23 cellular contexts compared by ENCODE assay signal in the genomic region with DNA sequence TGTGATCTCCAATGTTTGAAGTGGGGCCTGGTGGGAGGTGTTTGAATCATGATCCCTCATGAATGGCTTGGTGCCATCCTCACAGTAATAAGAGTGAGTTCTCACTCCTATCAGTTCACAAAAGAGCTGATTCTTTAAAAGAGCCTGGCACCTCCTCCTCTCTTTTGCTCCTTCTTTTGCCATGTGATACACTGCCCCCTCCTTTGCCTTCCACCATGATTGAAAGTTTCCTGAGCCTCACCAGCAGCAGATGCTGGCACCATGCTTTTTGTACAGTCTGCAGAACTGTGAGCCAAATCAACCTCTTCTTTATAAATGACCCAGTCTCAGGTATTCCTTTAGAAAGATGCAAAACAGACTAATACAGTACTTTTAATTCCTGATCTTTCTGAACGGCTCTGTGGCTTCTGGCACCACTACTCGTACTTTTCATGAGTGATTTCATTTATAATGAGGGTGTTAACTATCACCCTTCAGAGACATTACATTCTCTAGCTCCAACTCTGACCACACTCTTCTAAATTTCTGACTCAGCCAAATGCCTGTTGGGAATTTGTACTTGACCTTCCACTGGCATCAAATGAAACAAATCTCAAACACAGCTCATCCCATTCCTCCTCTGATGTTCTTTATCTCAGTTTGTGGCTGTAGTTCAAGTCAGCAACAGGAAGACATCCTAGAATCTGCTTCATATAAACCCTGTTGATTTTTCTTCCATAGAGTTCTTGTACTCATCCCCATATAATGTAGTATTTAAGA. TPM values are rescaled to one million over a fixed set of nuclear protein-coding genes. Genes with fewer than 3 reads are reported as not detected.
DNase-seq lines count a peak whose midpoint lies in the region; ATAC-seq and TF ChIP-seq lines count a peak whose summit lies in the region.
"Had no signal": no experiment of that assay in that cellular context is flagged by ENCODE, and none has a peak within 500 bp of the region (broad histone marks: within the 10 kb centered on the region; RNA-seq: fewer than 3 reads in every experiment).

No MANE protein-coding gene starts in this region.

- no peaks in the 10 kb centered on the region for H3K27me3 ChIP-seq in BJ (ENCODE audit: control insufficient read depth, insufficient read depth, low read length)
- H3K27me3 ChIP-seq in IMR-90 (ENCODE audit: control insufficient read depth, insufficient read depth, low read length), result no peaks in the 10 kb centered on the region
- no peaks in the 10 kb centered on the region for H3K27me3 ChIP-seq in osteoblast (ENCODE audit: insufficient read depth, low read length)
- no peaks in the 10 kb centered on the region for H3K27me3 ChIP-seq in spleen (replicated peaks in 1 of 7)
- H3K27me3 ChIP-seq: esophagus muscularis mucosa, uterus had no signal

- ATAC-seq in IMR-90 (ENCODE audit: low read depth), result peak; percentile 8
- ATAC-seq: CD8-positive, alpha-beta T cell; stimulated activated naive B cell treated with anti-CD40 and anti-IgM and Interleukin-4, amounts not matched to agents 10 μg/mL and 1 μg/mL and 100 μg/mL, for 72 hours had no signal

- no peak overlapping the region for H4K5ac ChIP-seq in IMR-90 (ENCODE audit: low read depth, low read length)

- no peak for TF ChIP-seq CTCF in BJ (IDR thresholded peaks at IDR 0.05; ENCODE audit: insufficient read depth, low read depth, low read length)
- TF ChIP-seq CTCF in IMR-90 (conservative IDR thresholded peaks at IDR 0.05; ENCODE audit: low read depth, low read length), result no peak
- no peak for TF ChIP-seq CTCF in osteoblast (IDR thresholded peaks at IDR 0.05; ENCODE audit: extremely low read depth, low read depth, low read length)
- no peak for TF ChIP-seq CTCF in spleen (IDR thresholded peaks at IDR 0.05 in 8 of 11, conservative IDR thresholded peaks at IDR 0.05 in 3 of 11)
- no peak for TF ChIP-seq CTCF in progenitor cell of endocrine pancreas (IDR thresholded peaks at IDR 0.05; ENCODE audit: unreplicated experiment)

- H3K4me3 ChIP-seq in BJ (ENCODE audit: low read depth, low read length) (no peak overlapping the region), IMR-90 (ENCODE audit: insufficient read depth, low read depth, low read length) (no peak overlapping the region), osteoblast (ENCODE audit: insufficient read depth, low read length) (no peak overlapping the region), spleen (no peak overlapping the region)
- H3K4me3 ChIP-seq: esophagus muscularis mucosa, uterus had no signal

- no peak overlapping the region for H2AK9ac ChIP-seq in IMR-90 (replicated peaks; ENCODE audit: low read depth, low read length, poor library complexity)

- H3K4me3 Mint-ChIP-seq in progenitor cell of endocrine pancreas (ENCODE audit: low read depth), result no peak overlapping the region
- H3K4me3 Mint-ChIP-seq: activated CD4-positive, alpha-beta memory T cell treated with anti-CD3 and anti-CD28 coated beads, Interleukin-2, amount 10 ng/mL, durations not matched to agents 7 days and 5 days; activated T-helper 1 cell treated with anti-CD3 and anti-CD28 coated beads, Interleukin-12 subunit alpha, Interleukin-12 subunit beta, Interleukin-2, Interleukin-4 antibody, amounts not matched to agents 30 ng/mL and 10 ng/mL and 1 ng/mL, durations not matched to agents 14 hours and 24 hours and 36 hours; CD8-positive, alpha-beta T cell; IgD-negative memory B cell; neural crest cell; stimulated activated naive B cell treated with anti-CD40 and anti-IgM and Interleukin-4, amounts not matched to agents 10 μg/mL and 1 μg/mL and 100 μg/mL, for 72 hours had no signal

- H4K8ac ChIP-seq in IMR-90 (ENCODE audit: low read depth in 2 of 2, low read length in 2 of 2), result no peak overlapping the region

- no peak overlapping the region for H2BK15ac ChIP-seq in IMR-90 (ENCODE audit: low read depth, low read length)

- H3K36me3 ChIP-seq in BJ (ENCODE audit: control insufficient read depth, insufficient read depth, low read length) (peaks cover 2% of the 10 kb centered on the region; the same call in 1 of the 2 replicates), IMR-90 (ENCODE audit: control insufficient read depth, insufficient read depth, low read length) (peaks cover 5% of the 10 kb centered on the region; the same call in 1 of the 2 replicates), osteoblast (ENCODE audit: insufficient read depth, low read length) (peaks cover 19% of the 10 kb centered on the region), spleen (peaks cover 0 to 47% (median 18%) of the 10 kb centered on the region in 6 donors)
- H3K36me3 ChIP-seq: uterus had no signal

- dilution Hi-C loops in IMR-90 (cut with HindIII; ENCODE audit: low sequenced_read_pairs, unreplicated experiment), result no loop called here

- H2AFZ ChIP-seq in IMR-90 (replicated peaks; ENCODE audit: low read length, poor library complexity), result no peak overlapping the region
- H2AFZ ChIP-seq in osteoblast (ENCODE audit: low read length), result no peak overlapping the region

- no peak overlapping the region for H3K27ac Mint-ChIP-seq in progenitor cell of endocrine pancreas
- H3K27ac Mint-ChIP-seq: activated CD4-positive, alpha-beta memory T cell treated with anti-CD3 and anti-CD28 coated beads, Interleukin-2, amount 10 ng/mL, durations not matched to agents 7 days and 5 days; activated T-helper 1 cell treated with anti-CD3 and anti-CD28 coated beads, Interleukin-12 subunit alpha, Interleukin-12 subunit beta, Interleukin-2, Interleukin-4 antibody, amounts not matched to agents 30 ng/mL and 10 ng/mL and 1 ng/mL, durations not matched to agents 14 hours and 24 hours and 36 hours; CD8-positive, alpha-beta T cell; stimulated activated naive B cell treated with anti-CD40 and anti-IgM and Interleukin-4, amounts not matched to agents 10 μg/mL and 1 μg/mL and 100 μg/mL, for 72 hours had no signal

- H3K79me1 ChIP-seq in IMR-90 (ENCODE audit: low read depth in 1 of 2, low read length in 2 of 2), result peaks cover 15 to 23% of the 10 kb centered on the region in 2 experiments

- no peak for TF ChIP-seq RAD21 in IMR-90 (IDR thresholded peaks at IDR 0.05; ENCODE audit: low read length)

- no TSS peak for BruUV-seq in IMR-90 (replicated peaks; lab: Mats Ljungman, UMichigan)

- H3K23ac ChIP-seq in IMR-90 (ENCODE audit: low read depth, low read length), result no peak overlapping the region

- TF ChIP-seq POLR2A in IMR-90 (IDR thresholded peaks at IDR 0.05; ENCODE audit: low read depth, low read length) (no peak), spleen (IDR thresholded peaks at IDR 0.05) (no peak)

- H3K4me2 ChIP-seq in IMR-90 (ENCODE audit: low read depth, low read length) (peak overlapping the region; percentile 10; the same call in 1 of the 2 replicates), osteoblast (ENCODE audit: insufficient read depth, low read length) (peak overlapping the region; percentile 17)

- no peak overlapping the region for H3K56ac ChIP-seq in IMR-90 (ENCODE audit: extremely low read depth, insufficient read depth, low read length)

- H3K9me3 ChIP-seq in IMR-90 (ENCODE audit: control insufficient read depth, insufficient read depth, low read length) (no peaks in the 10 kb centered on the region), osteoblast (ENCODE audit: low read depth, low read length) (no peaks in the 10 kb centered on the region), spleen (no peaks in the 10 kb centered on the region)
- H3K9me3 ChIP-seq: esophagus muscularis mucosa, uterus had no signal

- H2AK5ac ChIP-seq in IMR-90 (ENCODE audit: low read depth, low read length), result no peak overlapping the region

- H3K36me3 Mint-ChIP-seq in progenitor cell of endocrine pancreas (ENCODE audit: insufficient read depth), result peaks cover 18% of the 10 kb centered on the region

- in situ Hi-C loops in IMR-90 (cut with MboI; ENCODE audit: low sequenced_read_pairs), result no loop called here

- no CpG with 5 or more reads among the region's 2 CpGs for WGBS in IMR-90 (ENCODE audit: extremely low coverage in 2 of 2, insufficient read length in 1 of 2), 2 experiments
- 75 to 86% (median 75%) methylated on average over 2 of the region's 2 CpGs for WGBS in spleen, 5 donors

- H4K20me1 ChIP-seq in IMR-90 (ENCODE audit: insufficient read depth, low read length), result peaks cover 6% of the 10 kb centered on the region; the same call in 1 of the 2 replicates
- H4K20me1 ChIP-seq in osteoblast (ENCODE audit: insufficient read depth, low read length), result peaks cover 3% of the 10 kb centered on the region

- H4K91ac ChIP-seq in IMR-90 (ENCODE audit: insufficient read depth, low read depth, low read length), result no peak overlapping the region

- H3K4me1 Mint-ChIP-seq in progenitor cell of endocrine pancreas (ENCODE audit: low read depth), result peaks cover 10% of the 10 kb centered on the region

- CTCF ChIA-PET in BJ (lab: Yijun Ruan, JAX), result no interaction called here
- CTCF ChIA-PET in IMR-90 (lab: Yijun Ruan, JAX), result no interaction called here

- peaks cover 32% of the 10 kb centered on the region for H3K79me2 ChIP-seq in osteoblast (ENCODE audit: insufficient read depth, low read length)

- H3K27me3 Mint-ChIP-seq in progenitor cell of endocrine pancreas, result peaks cover 6% of the 10 kb centered on the region
- H3K27me3 Mint-ChIP-seq: activated CD4-positive, alpha-beta memory T cell treated with anti-CD3 and anti-CD28 coated beads, Interleukin-2, amount 10 ng/mL, durations not matched to agents 7 days and 5 days; IgD-negative memory B cell; stimulated activated naive B cell treated with anti-CD40 and anti-IgM and Interleukin-4, amounts not matched to agents 10 μg/mL and 1 μg/mL and 100 μg/mL, for 72 hours had no signal

- peaks cover 5% of the 10 kb centered on the region; the same call in 1 of the 2 replicates for H3K4me1 ChIP-seq in IMR-90 (ENCODE audit: control insufficient read depth, insufficient read depth, low read length)
- peaks cover 30% of the 10 kb centered on the region for H3K4me1 ChIP-seq in osteoblast (ENCODE audit: insufficient read depth, low read length)
- peaks cover 13 to 49% (median 23%) of the 10 kb centered on the region in 6 donors for H3K4me1 ChIP-seq in spleen

- no peaks in the 10 kb centered on the region for H3K9me3 Mint-ChIP-seq in progenitor cell of endocrine pancreas (ENCODE audit: low read depth)
- H3K9me3 Mint-ChIP-seq: activated CD4-positive, alpha-beta memory T cell treated with anti-CD3 and anti-CD28 coated beads, Interleukin-2, amount 10 ng/mL, durations not matched to agents 7 days and 5 days; activated T-helper 1 cell treated with anti-CD3 and anti-CD28 coated beads, Interleukin-12 subunit alpha, Interleukin-12 subunit beta, Interleukin-2, Interleukin-4 antibody, amounts not matched to agents 30 ng/mL and 10 ng/mL and 1 ng/mL, durations not matched to agents 14 hours and 24 hours and 36 hours; CD8-positive, alpha-beta T cell; IgD-negative memory B cell; neural crest cell; stimulated activated naive B cell treated with anti-CD40 and anti-IgM and Interleukin-4, amounts not matched to agents 10 μg/mL and 1 μg/mL and 100 μg/mL, for 72 hours had no signal

- no peak overlapping the region for H3K18ac ChIP-seq in IMR-90 (ENCODE audit: low read depth, low read length)

- no peak overlapping the region for H3K14ac ChIP-seq in IMR-90 (replicated peaks; ENCODE audit: low read depth, low read length)

- DNase-seq in BJ (ENCODE audit: low read depth) (peak; percentile 10), IMR-90 (peak; percentile 68), fibroblast of gingiva (ENCODE audit: low read depth) (peak; percentile 8), osteoblast (ENCODE audit: insufficient read length, low spot score, missing footprints) (no peak), spleen (no peak), progenitor cell of endocrine pancreas (ENCODE audit: low spot score, unreplicated experiment) (no peak), NCI-H187 treated with DMSO at 0.1 percent for 48 hours (lab: John Stamatoyannopoulos, UW) (no peak), NCI-H510A treated with DMSO at 0.1 percent for 48 hours (lab: John Stamatoyannopoulos, UW) (no peak)
- DNase-seq: activated CD4-positive, alpha-beta memory T cell treated with anti-CD3 and anti-CD28 coated beads, Interleukin-2, amount 10 ng/mL, durations not matched to agents 7 days and 5 days; amygdala; CD8-positive, alpha-beta T cell; dermis blood vessel endothelial cell; mammary epithelial cell; NCI-H1436 treated with DMSO at 0.1 percent for 48 hours; NCI-H524; OCI-M1; stimulated activated naive B cell treated with anti-CD40 and anti-IgM and Interleukin-4, amounts not matched to agents 10 μg/mL and 1 μg/mL and 100 μg/mL, for 72 hours; uterus had no signal

- no peak overlapping the region; the same call in 1 of the 2 replicates for H2BK120ac ChIP-seq in IMR-90 (ENCODE audit: low read depth, low read length)

- H3K9me1 ChIP-seq in IMR-90 (ENCODE audit: insufficient read depth, low read length), result peaks cover 11% of the 10 kb centered on the region

- H2BK5ac ChIP-seq in IMR-90 (ENCODE audit: low read depth, low read length, poor library complexity, severe bottlenecking), result no peak overlapping the region

- no peak overlapping the region for H3K27ac ChIP-seq in IMR-90 (ENCODE audit: insufficient read depth, low read length)
- H3K27ac ChIP-seq in osteoblast (ENCODE audit: low read depth, low read length), result peak overlapping the region; percentile 22
- H3K27ac ChIP-seq in spleen, result no peak overlapping the region
- H3K27ac ChIP-seq: uterus had no signal

- H3K9ac ChIP-seq in IMR-90 (ENCODE audit: low read depth, low read length), result no peak overlapping the region

- no peak overlapping the region for H2BK20ac ChIP-seq in IMR-90 (ENCODE audit: low read depth, low read length)

- no peak overlapping the region for H3K4ac ChIP-seq in IMR-90 (ENCODE audit: low read depth, low read length)

- POLR2A ChIA-PET in BJ (lab: Charles Lee), result no interaction called here
- POLR2A ChIA-PET in IMR-90 (lab: Charles Lee; ENCODE audit: unreplicated experiment), result no interaction called here

- intact Hi-C loops in IMR-90 (cut with micrococcal nuclease), result no loop called here
- intact Hi-C loops in spleen (cut with DNase I; ENCODE audit: low total_unique reads), result no loop called here

RNA-seq across cellular contexts. Expression of a gene that starts 4.2 kb away (rescaled TPM):
- polyA plus RNA-seq in BJ (2011; rRNA removed) (18.8 and 39.2 TPM in 2 replicates), IMR-90 (2012; rRNA removed) (19.4 and 21.8 TPM in 2 replicates), spleen (10 to 100 TPM; 11.0 to 16.9 (median 13.4) TPM)
- 15.3 and 23.5 TPM in 2 replicates for polyA minus RNA-seq in BJ (2011; rRNA and poly(A)+ RNA removed)
- total RNA-seq in IMR-90 (2012; rRNA removed) (43.7 and 43.9 TPM in 2 replicates), osteoblast (43.4 and 54.2 TPM in 2 replicates), spleen (10 to 100 TPM; 19.9 to 44.1 (median 26.3) TPM), progenitor cell of endocrine pancreas (30.9 and 32.3 TPM in 2 replicates)
- 5.3 and 6.6 TPM in 2 replicates for polyA plus RNA-seq in IMR-90 (2012; cell fraction: cytosol; rRNA removed)
- polyA plus RNA-seq in IMR-90 (2012; cell fraction: nucleus; rRNA removed; ENCODE audit: low replicate concordance), result 1.7 and 13.0 TPM in 2 replicates

RNA-seq across cellular contexts. Expression of a gene that starts 24.9 kb away (rescaled TPM):
- 13.2 and 13.7 TPM in 2 replicates for polyA plus RNA-seq in BJ (2011; rRNA removed)
- 1.7 and 6.9 TPM in 2 replicates for polyA minus RNA-seq in BJ (2011; rRNA and poly(A)+ RNA removed)
- total RNA-seq in IMR-90 (2012; rRNA removed), result 4.4 and 8.2 TPM in 2 replicates
- polyA plus RNA-seq in IMR-90 (2012; rRNA removed), result 7.1 and 8.4 TPM in 2 replicates
- polyA plus RNA-seq in IMR-90 (2012; cell fraction: cytosol; rRNA removed), result 11.8 and 12.9 TPM in 2 replicates
- polyA plus RNA-seq in IMR-90 (2012; cell fraction: nucleus; rRNA removed; ENCODE audit: low replicate concordance), result 11.8 and 12.2 TPM in 2 replicates
- 15.6 and 22.8 TPM in 2 replicates for total RNA-seq in osteoblast
- total RNA-seq in spleen, result 10 to 100 TPM in 3 of 7 donors, 1 to 10 TPM in 4; 6.9 to 21.1 (median 8.9) TPM
- 10 to 100 TPM in 2 of 3 donors, 1 to 10 TPM in 1; 6.0 to 12.0 (median 10.5) TPM for polyA plus RNA-seq in spleen
- 1.4 TPM in 2 replicates for total RNA-seq in progenitor cell of endocrine pancreas

RNA-seq across cellular contexts. Expression of a gene that starts 25.8 kb away (rescaled TPM):
- polyA plus RNA-seq in BJ (2011; rRNA removed) (0.13 and 0.15 TPM in 2 replicates), IMR-90 (2012; rRNA removed) (0.06 and 0.10 TPM in 2 replicates), spleen (under 1 TPM; 0.17 to 0.48 (median 0.29) TPM)
- 0.09 and 0.10 TPM in 2 replicates for polyA minus RNA-seq in BJ (2011; rRNA and poly(A)+ RNA removed)
- total RNA-seq in IMR-90 (2012; rRNA removed) (0.18 and 0.56 TPM in 2 replicates), osteoblast (1.4 and 1.5 TPM in 2 replicates), spleen (1 to 10 TPM in 5 of 7 donors, under 1 TPM in 2; 0.47 to 2.4 (median 1.2) TPM), progenitor cell of endocrine pancreas (0.17 and 0.33 TPM in 2 replicates)
- 0.01 TPM in 1 of 2 replicates, not detected in the other for polyA plus RNA-seq in IMR-90 (2012; cell fraction: cytosol; rRNA removed)
- polyA plus RNA-seq in IMR-90 (2012; cell fraction: nucleus; rRNA removed; ENCODE audit: low replicate concordance), result 0.05 and 0.68 TPM in 2 replicates
- total RNA-seq: G401 had no signal

RNA-seq across cellular contexts. Expression of a gene that starts 50.0 kb away (rescaled TPM):
- polyA plus RNA-seq in BJ (2011; rRNA removed) (not detected in 2 replicates), IMR-90 (2012; rRNA removed) (0.37 and 0.46 TPM in 2 replicates), spleen (under 1 TPM; 0.20 to 0.26 (median 0.22) TPM)
- polyA minus RNA-seq in BJ (2011; rRNA and poly(A)+ RNA removed), result not detected in 2 replicates
- total RNA-seq in IMR-90 (2012; rRNA removed) (0.90 and 1.4 TPM in 2 replicates), osteoblast (2.2 and 2.4 TPM in 2 replicates), spleen (1 to 10 TPM in 2 of 7 donors, under 1 TPM in 5; 0.60 to 4.7 (median 0.87) TPM), progenitor cell of endocrine pancreas (2.0 and 3.1 TPM in 2 replicates)
- polyA plus RNA-seq in IMR-90 (2012; cell fraction: cytosol; rRNA removed), result 0.13 and 0.21 TPM in 2 replicates
- 0.39 TPM in 1 of 2 replicates, not detected in the other for polyA plus RNA-seq in IMR-90 (2012; cell fraction: nucleus; rRNA removed; ENCODE audit: low replicate concordance)
- total RNA-seq: activated CD4-positive, alpha-beta memory T cell treated with anti-CD3 and anti-CD28 coated beads, Interleukin-2, amount 10 ng/mL, durations not matched to agents 7 days and 5 days; activated T-helper 1 cell treated with anti-CD3 and anti-CD28 coated beads, Interleukin-12 subunit alpha, Interleukin-12 subunit beta, Interleukin-2, Interleukin-4 antibody, amounts not matched to agents 30 ng/mL and 10 ng/mL and 1 ng/mL, durations not matched to agents 14 hours and 24 hours and 36 hours had no signal
- polyA plus RNA-seq: IgD-negative memory B cell had no signal

Comparison
In these comparisons a context has a peak if more than half of its experiments do, and no peak if none do; other contexts are left out.
1. DNase-seq: peak in BJ (single experiment), IMR-90 (single experiment) and fibroblast of gingiva (single experiment); none in osteoblast (single experiment), spleen (single experiment), progenitor cell of endocrine pancreas (single experiment), NCI-H187 treated with DMSO at 0.1 percent for 48 hours (single experiment) and NCI-H510A treated with DMSO at 0.1 percent for 48 hours (single experiment).